In genomic region chr14:89276424-89276975, GRCh38 we compare ENCODE assay signal across 8 cellular contexts.
DNase-seq lines count a peak whose midpoint lies in the region; ATAC-seq, FAIRE-seq and TF ChIP-seq lines count a peak whose summit lies in the region.

No MANE protein-coding gene starts in this region.

- intact Hi-C loops in Right ventricle myocardium inferior (cut with DNase I) = no loop called here

- peak; percentile 63 for DNase-seq in RCC 7860 (ENCODE audit: low spot score)
- peak; percentile 42 to 61 for DNase-seq in stimulated activated CD8-positive, alpha-beta memory T cell treated with anti-CD3 and anti-CD28 coated beads, Interleukin-7, amount 100 ng/mL, for 4 hours (ENCODE audit: low read depth in 2 of 2)
- DNase-seq in NCI-H146 (lab: John Stamatoyannopoulos, UW) = no peak
- no peak for DNase-seq in Right ventricle myocardium inferior (ENCODE audit: missing footprints)

- ATAC-seq in GM18858 (IDR thresholded peaks at IDR 0.05; ENCODE audit: unreplicated experiment) = peak; percentile 96
- ATAC-seq in HG02678 (IDR thresholded peaks at IDR 0.05; ENCODE audit: unreplicated experiment) = peak; percentile 96
- ATAC-seq in esophagus mucosa = peak; percentile 20
- ATAC-seq in SK-N-SH treated with all-trans-retinoic acid at 6 μM for 48 hours = no peak
- ATAC-seq in Right ventricle myocardium inferior = no peak

- no peak for FAIRE-seq in RCC 7860 (lab: Jason Lieb, UNC)

TF ChIP-seq in SK-N-SH treated with all-trans-retinoic acid at 6 μM for 48 hours, 23 proteins besides CTCF, POLR2A, EP300 and RAD21:
- TF ChIP-seq, protein P1, sequence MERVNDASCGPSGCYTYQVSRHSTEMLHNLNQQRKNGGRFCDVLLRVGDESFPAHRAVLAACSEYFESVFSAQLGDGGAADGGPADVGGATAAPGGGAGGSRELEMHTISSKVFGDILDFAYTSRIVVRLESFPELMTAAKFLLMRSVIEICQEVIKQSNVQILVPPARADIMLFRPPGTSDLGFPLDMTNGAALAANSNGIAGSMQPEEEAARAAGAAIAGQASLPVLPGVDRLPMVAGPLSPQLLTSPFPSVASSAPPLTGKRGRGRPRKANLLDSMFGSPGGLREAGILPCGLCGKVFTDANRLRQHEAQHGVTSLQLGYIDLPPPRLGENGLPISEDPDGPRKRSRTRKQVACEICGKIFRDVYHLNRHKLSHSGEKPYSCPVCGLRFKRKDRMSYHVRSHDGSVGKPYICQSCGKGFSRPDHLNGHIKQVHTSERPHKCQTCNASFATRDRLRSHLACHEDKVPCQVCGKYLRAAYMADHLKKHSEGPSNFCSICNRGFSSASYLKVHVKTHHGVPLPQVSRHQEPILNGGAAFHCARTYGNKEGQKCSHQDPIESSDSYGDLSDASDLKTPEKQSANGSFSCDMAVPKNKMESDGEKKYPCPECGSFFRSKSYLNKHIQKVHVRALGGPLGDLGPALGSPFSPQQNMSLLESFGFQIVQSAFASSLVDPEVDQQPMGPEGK (CRISPR knock-in tag; IDR thresholded peaks at IDR 0.05; ENCODE audit: borderline replicate concordance) = no peak
- no peak for TF ChIP-seq PPARA (CRISPR knock-in tag; IDR thresholded peaks at IDR 0.05; ENCODE audit: borderline replicate concordance)
- TF ChIP-seq, protein P2, sequence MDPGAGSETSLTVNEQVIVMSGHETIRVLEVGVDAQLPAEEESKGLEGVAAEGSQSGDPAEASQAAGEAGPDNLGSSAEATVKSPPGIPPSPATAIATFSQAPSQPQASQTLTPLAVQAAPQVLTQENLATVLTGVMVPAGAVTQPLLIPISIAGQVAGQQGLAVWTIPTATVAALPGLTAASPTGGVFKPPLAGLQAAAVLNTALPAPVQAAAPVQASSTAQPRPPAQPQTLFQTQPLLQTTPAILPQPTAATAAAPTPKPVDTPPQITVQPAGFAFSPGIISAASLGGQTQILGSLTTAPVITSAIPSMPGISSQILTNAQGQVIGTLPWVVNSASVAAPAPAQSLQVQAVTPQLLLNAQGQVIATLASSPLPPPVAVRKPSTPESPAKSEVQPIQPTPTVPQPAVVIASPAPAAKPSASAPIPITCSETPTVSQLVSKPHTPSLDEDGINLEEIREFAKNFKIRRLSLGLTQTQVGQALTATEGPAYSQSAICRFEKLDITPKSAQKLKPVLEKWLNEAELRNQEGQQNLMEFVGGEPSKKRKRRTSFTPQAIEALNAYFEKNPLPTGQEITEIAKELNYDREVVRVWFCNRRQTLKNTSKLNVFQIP (CRISPR knock-in tag; IDR thresholded peaks at IDR 0.05; ENCODE audit: borderline replicate concordance, low read depth) = no peak
- no peak for TF ChIP-seq SNAI2 (CRISPR knock-in tag; IDR thresholded peaks at IDR 0.05)
- TF ChIP-seq ESRRG (CRISPR knock-in tag; IDR thresholded peaks at IDR 0.05) = no peak
- TF ChIP-seq OSR1 (CRISPR knock-in tag; IDR thresholded peaks at IDR 0.05) = no peak

Comparison
In these comparisons a context has a peak if more than half of its experiments do, and no peak if none do; other contexts are left out.
1. ATAC-seq: peak in GM18858 (single experiment), HG02678 (single experiment) and esophagus mucosa (single experiment); none in SK-N-SH treated with all-trans-retinoic acid at 6 μM for 48 hours (single experiment) and Right ventricle myocardium inferior (single experiment).
2. DNase-seq: peak in RCC 7860 (single experiment) and stimulated activated CD8-positive, alpha-beta memory T cell treated with anti-CD3 and anti-CD28 coated beads, Interleukin-7, amount 100 ng/mL, for 4 hours (2 of 2); none in NCI-H146 (single experiment) and Right ventricle myocardium inferior (single experiment).